ENCODE assay signal across 32 cellular contexts in the genomic region with DNA sequence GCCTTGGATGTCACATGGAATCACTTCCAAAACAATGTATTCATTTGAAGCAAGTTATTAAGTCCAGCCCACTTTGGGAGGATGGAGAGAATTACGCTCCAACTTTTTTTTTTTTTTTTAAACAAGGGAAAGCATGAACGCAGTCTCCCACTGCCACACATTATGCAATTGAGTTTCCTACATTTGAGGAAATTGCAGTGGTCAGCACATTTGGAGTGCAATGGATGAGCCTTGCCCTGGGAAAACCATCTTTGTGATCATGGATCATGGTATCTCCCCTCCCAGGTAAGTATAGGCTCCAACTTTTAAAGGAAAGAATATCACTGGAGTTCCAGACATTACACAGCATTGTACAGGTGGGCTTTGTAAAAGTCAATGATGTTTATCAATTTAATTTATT.
"Had no signal": no experiment of that assay in that cellular context is flagged by ENCODE, and none has a peak within 500 bp of the region (broad histone marks: within the 10 kb centered on the region; RNA-seq: fewer than 3 reads in every experiment).

No MANE protein-coding gene starts in this region.

- H2AFZ ChIP-seq: parathyroid adenoma had no signal

- H3K4me3 ChIP-seq: psoas muscle, skin epidermis, smooth muscle cell, spleen, suprapubic skin, testis, tibial artery, transverse colon, upper lobe of right lung, uterus had no signal

- H3K9ac ChIP-seq: parathyroid adenoma had no signal

- H3K9me3 ChIP-seq: neutrophil, psoas muscle, spleen, suprapubic skin, testis, transverse colon, upper lobe of right lung, uterus had no signal

- H3K4me1 Mint-ChIP-seq: naive thymus-derived CD8-positive, alpha-beta T cell; nephron progenitor cell; neural crest cell; stimulated activated memory B cell treated with anti-CD40 and anti-IgM and Interleukin-4, amounts not matched to agents 10 μg/mL and 1 μg/mL and 100 μg/mL, for 72 hours had no signal

- H3K27ac Mint-ChIP-seq: naive thymus-derived CD8-positive, alpha-beta T cell; natural killer cell treated with Interleukin-12 subunit alpha and Interleukin-12 subunit beta and Interleukin-15 and Interleukin-18, amount 100 ng/mL, for 72 hours; nephron progenitor cell; progenitor cell of endocrine pancreas; stimulated activated memory B cell treated with anti-CD40 and anti-IgM and Interleukin-4, amounts not matched to agents 10 μg/mL and 1 μg/mL and 100 μg/mL, for 72 hours; type B pancreatic cell had no signal

- DNase-seq: naive thymus-derived CD8-positive, alpha-beta T cell; nephron progenitor cell; nucleus accumbens; posterior cingulate gyrus; psoas muscle; right cardiac atrium; spleen; stimulated activated CD4-positive, alpha-beta T cell treated with anti-CD3 and anti-CD28 coated beads, Interleukin-12 subunit alpha, Interleukin-12 subunit beta, amount 100 ng/mL, for 4 hours; stimulated activated CD4-positive, alpha-beta T cell treated with anti-CD3 and anti-CD28 coated beads, Interleukin-1b, Interleukin-23, amount 100 ng/mL, for 48 hours; stimulated activated CD4-positive, alpha-beta T cell treated with anti-CD3 and anti-CD28 coated beads, Interleukin-4, amount 100 ng/mL, for 1 hour; stimulated activated CD4-positive, alpha-beta T cell treated with anti-CD3 and anti-CD28 coated beads, Interleukin-4, amount 100 ng/mL, for 4 hours; stimulated activated CD8-positive, alpha-beta memory T cell treated with anti-CD3 and anti-CD28 coated beads, Interleukin-4, amount 100 ng/mL, for 48 hours; stimulated activated naive CD4-positive, alpha-beta T cell; stimulated activated naive CD8-positive, alpha-beta T cell treated with anti-CD3 and anti-CD28 coated beads, Interleukin-15, amount 100 ng/mL, for 72 hours; stimulated activated naive CD8-positive, alpha-beta T cell treated with anti-CD3 and anti-CD28 coated beads, Interleukin-15, Interleukin-2, amounts not matched to agents 100 U/mL and 50 U/mL, for 24 hours; substantia nigra; tibial artery; transverse colon; upper lobe of right lung; uterus had no signal

- H3K9me3 Mint-ChIP-seq: neural crest cell, type B pancreatic cell had no signal

- H3K36me3 ChIP-seq: neutrophil, spleen, suprapubic skin, tibial artery, transverse colon, upper lobe of right lung, uterus had no signal

- H3K27ac ChIP-seq: neutrophil, parathyroid adenoma, psoas muscle, skin epidermis, spleen, suprapubic skin, testis, tibial artery, transverse colon, upper lobe of right lung, uterus had no signal

- H3K4me3 Mint-ChIP-seq: naive thymus-derived CD8-positive, alpha-beta T cell; natural killer cell treated with Interleukin-12 subunit alpha and Interleukin-12 subunit beta and Interleukin-15 and Interleukin-18, amount 100 ng/mL, for 72 hours; nephron progenitor cell; neural crest cell; stimulated activated memory B cell treated with anti-CD40 and anti-IgM and Interleukin-4, amounts not matched to agents 10 μg/mL and 1 μg/mL and 100 μg/mL, for 72 hours; stimulated activated naive CD8-positive, alpha-beta T cell treated with anti-CD3 and anti-CD28 coated beads, Interleukin-15, amount 100 ng/mL, for 72 hours; type B pancreatic cell had no signal

- H3K79me2 ChIP-seq: parathyroid adenoma had no signal

- H3K4me2 ChIP-seq: smooth muscle cell had no signal

- ATAC-seq: naive thymus-derived CD8-positive, alpha-beta T cell; natural killer cell treated with Interleukin-12 subunit alpha and Interleukin-12 subunit beta and Interleukin-15 and Interleukin-18, amount 100 ng/mL, for 72 hours; psoas muscle; right cardiac atrium; sciatic nerve; stimulated activated memory B cell treated with anti-CD40 and anti-IgM and Interleukin-4, amounts not matched to agents 10 μg/mL and 1 μg/mL and 100 μg/mL, for 72 hours; stimulated activated naive CD8-positive, alpha-beta T cell treated with anti-CD3 and anti-CD28 coated beads, Interleukin-15, amount 100 ng/mL, for 72 hours; stimulated activated naive CD8-positive, alpha-beta T cell treated with anti-CD3 and anti-CD28 coated beads, Interleukin-15, Interleukin-2, amounts not matched to agents 100 U/mL and 50 U/mL, for 24 hours; upper lobe of right lung had no signal

- H3K27me3 Mint-ChIP-seq: progenitor cell of endocrine pancreas, type B pancreatic cell had no signal

- H3K27me3 ChIP-seq: neutrophil, spleen, suprapubic skin, testis, tibial artery, transverse colon, upper lobe of right lung, uterus had no signal

- H3K4me1 ChIP-seq: parathyroid adenoma, psoas muscle, spleen, suprapubic skin, testis, tibial artery, upper lobe of right lung, uterus had no signal

- H3K36me3 Mint-ChIP-seq: stimulated activated memory B cell treated with anti-CD40 and anti-IgM and Interleukin-4, amounts not matched to agents 10 μg/mL and 1 μg/mL and 100 μg/mL, for 72 hours; type B pancreatic cell had no signal
